In genomic region chr1:156964431-156964830, GRCh38 we compare ENCODE assay signal across 26 cellular contexts. TPM values are rescaled to one million over a fixed set of nuclear protein-coding genes. Genes with fewer than 3 reads are reported as not detected.
A peak's percentile ranks its signal among the peaks of the same experiment; 100 is the strongest.
DNase-seq lines count a peak whose midpoint lies in the region; ATAC-seq and TF ChIP-seq lines count a peak whose summit lies in the region.
"Had no signal": no experiment of that assay in that cellular context is flagged by ENCODE, and none has a peak within 500 bp of the region (broad histone marks: within the 10 kb centered on the region; RNA-seq: fewer than 3 reads in every experiment).

No MANE protein-coding gene starts in this region.

- H3K4me3 Mint-ChIP-seq in CD4-positive, alpha-beta memory T cell: peak overlapping the region in 6 of 8 donors; percentile 36 to 96 (median 92)
- H3K4me3 Mint-ChIP-seq in T-cell: peak overlapping the region in 1 of 3 donors; percentile 85
- no peak overlapping the region for H3K4me3 Mint-ChIP-seq in osteocyte (ENCODE audit: unreplicated experiment)

- no peak overlapping the region for H3K27ac ChIP-seq in SK-N-SH (ENCODE audit: low read depth in 2 of 2, low read length in 1 of 2)
- no peak overlapping the region for H3K27ac ChIP-seq in CD4-positive, alpha-beta memory T cell (ENCODE audit: low read depth, low read length)
- H3K27ac ChIP-seq: 22Rv1, esophagus squamous epithelium, RWPE1, uterus had no signal

- TF ChIP-seq RAD21 in SK-N-SH (IDR thresholded peaks at IDR 0.05; ENCODE audit: low read length): no peak

- ATAC-seq in SK-N-SH treated with all-trans-retinoic acid at 6 μM for 48 hours: no peak
- ATAC-seq in T-cell (replicated peaks in 1 of 4): no peak
- no peak for ATAC-seq in HG03378 (IDR thresholded peaks at IDR 0.05; ENCODE audit: unreplicated experiment)

- H3K36me3 Mint-ChIP-seq in CD4-positive, alpha-beta memory T cell: peaks cover 4 to 22% of the 10 kb centered on the region in 2 donors
- H3K36me3 Mint-ChIP-seq in T-cell (peaks cover 26% of the 10 kb centered on the region), osteocyte (ENCODE audit: unreplicated experiment) (peaks cover 53% of the 10 kb centered on the region)

- TF ChIP-seq CTCF in SK-N-SH (IDR thresholded peaks at IDR 0.05) (no peak), osteocyte (IDR thresholded peaks at IDR 0.05) (no peak)

- peaks cover 28 to 37% (median 29%) of the 10 kb centered on the region in 4 donors for H3K4me1 Mint-ChIP-seq in CD4-positive, alpha-beta memory T cell
- H3K4me1 Mint-ChIP-seq in T-cell (peaks cover 36 to 43% (median 37%) of the 10 kb centered on the region in 3 donors), osteocyte (ENCODE audit: unreplicated experiment) (peaks cover 5% of the 10 kb centered on the region)

- no peaks in the 10 kb centered on the region for H3K9me3 ChIP-seq in SK-N-SH
- H3K9me3 ChIP-seq in CD4-positive, alpha-beta memory T cell (ENCODE audit: control insufficient read depth in 1 of 2, low read length in 2 of 2): no peaks in the 10 kb centered on the region
- H3K9me3 ChIP-seq: esophagus squamous epithelium, heart left ventricle, MG63, mucosa of descending colon, uterus had no signal

- no peak for DNase-seq in SK-N-SH
- DNase-seq in CD4-positive, alpha-beta memory T cell: no peak
- DNase-seq in T-cell: no peak
- DNase-seq in kidney tubule cell (ENCODE audit: low spot score): peak; percentile 17
- no peak for DNase-seq in osteocyte (ENCODE audit: extremely low spot score, unreplicated experiment)
- no peak for DNase-seq in hepatic stellate cell (ENCODE audit: low spot score)
- DNase-seq: activated CD4-positive, alpha-beta T cell treated with anti-CD3 and anti-CD28 coated beads for 4 hours; activated naive CD4-positive, alpha-beta T cell; DMS 273 treated with DMSO at 0.1 percent for 48 hours; esophagus squamous epithelium; GDM1; heart left ventricle; MG63; mucosa of descending colon; NCI-H146; NCI-H2171; NCI-H524 treated with DMSO at 0.1 percent for 48 hours; stimulated activated CD4-positive, alpha-beta T cell treated with anti-CD3 and anti-CD28 coated beads, Interleukin-12 subunit alpha, Interleukin-12 subunit beta, amount 100 ng/mL, for 4 hours; stimulated activated CD8-positive, alpha-beta memory T cell treated with anti-CD3 and anti-CD28 coated beads, Interleukin-4, amount 100 ng/mL, for 48 hours; uterus had no signal

- no peaks in the 10 kb centered on the region for H4K20me1 ChIP-seq in SK-N-SH (ENCODE audit: insufficient read depth)

- H3K4me2 ChIP-seq in SK-N-SH: no peak overlapping the region

- TF ChIP-seq EP300 in SK-N-SH (IDR thresholded peaks at IDR 0.05; ENCODE audit: borderline replicate concordance in 1 of 2, low read depth in 1 of 2, low read length in 1 of 2): no peak

- POLR2A ChIA-PET in SK-N-SH (lab: Yijun Ruan, JAX) (no interaction called here), T-cell (lab: Charles Lee) (no interaction called here)
- POLR2A ChIA-PET in CD4-positive, alpha-beta memory T cell (lab: Charles Lee; ENCODE audit: partially characterized antibody): interaction anchor here (0.9 kb wide), 1 partner anchor 8 kb away, joined by 3 read pairs; no protein-coding TSS in a partner anchor

- H3K9ac ChIP-seq in SK-N-SH: no peak overlapping the region

- WGBS in SK-N-SH (ENCODE audit: low lambda C conversion rate): 88% methylated on average over 2 of the region's 2 CpGs

- H3K4me1 ChIP-seq in SK-N-SH (ENCODE audit: control insufficient read depth in 1 of 2, insufficient read depth in 2 of 2, low read depth in 1 of 2, low read length in 1 of 2): no peaks in the 10 kb centered on the region
- peaks cover 37% of the 10 kb centered on the region for H3K4me1 ChIP-seq in CD4-positive, alpha-beta memory T cell (ENCODE audit: insufficient read depth, low read length)
- H3K4me1 ChIP-seq: esophagus squamous epithelium, uterus had no signal

- no peaks in the 10 kb centered on the region for H3K79me2 ChIP-seq in SK-N-SH (ENCODE audit: insufficient read depth)

- no peaks in the 10 kb centered on the region for H3K9me2 ChIP-seq in SK-N-SH

- intact Hi-C loops in CD4-positive, alpha-beta memory T cell (cut with micrococcal nuclease): no loop called here

- H3F3A ChIP-seq in SK-N-SH (replicated peaks; ENCODE audit: insufficient read depth): no peaks in the 10 kb centered on the region

- no peak overlapping the region for H3K4me3 ChIP-seq in SK-N-SH (ENCODE audit: low read depth in 2 of 2, low read length in 1 of 2)
- H3K4me3 ChIP-seq in CD4-positive, alpha-beta memory T cell (ENCODE audit: low read length in 2 of 2): no peak overlapping the region
- H3K4me3 ChIP-seq: esophagus squamous epithelium, MG63, mucosa of descending colon, uterus had no signal

- H3K27ac Mint-ChIP-seq in CD4-positive, alpha-beta memory T cell: peak overlapping the region in 6 of 7 donors; percentile 19 to 93 (median 76)
- peak overlapping the region; percentile 95 to 96 for H3K27ac Mint-ChIP-seq in T-cell
- H3K27ac Mint-ChIP-seq in osteocyte (ENCODE audit: unreplicated experiment): no peak overlapping the region
- H3K27ac Mint-ChIP-seq: IgD-negative memory B cell had no signal

- CTCF ChIA-PET in SK-N-SH (lab: Yijun Ruan, JAX): interaction anchor here (1.6 kb wide), 1 partner anchor 74 kb away, joined by 4 read pairs; no protein-coding TSS in a partner anchor
- CTCF ChIA-PET in CD4-positive, alpha-beta memory T cell (lab: Charles Lee; ENCODE audit: partially characterized antibody): interaction anchor here (1.4 to 2.0 kb wide), 2 partner anchors 72 to 74 kb away, joined by 6 to 10 read pairs; no protein-coding TSS in a partner anchor
- CTCF ChIA-PET in T-cell (lab: Charles Lee): interaction anchor here in 1 of 2 donors (0.6 kb wide), 1 partner anchor 72 kb away, joined by 6 read pairs; no protein-coding TSS in a partner anchor

- no peak overlapping the region for H2AFZ ChIP-seq in SK-N-SH (ENCODE audit: low read depth)

- H3K36me3 ChIP-seq in SK-N-SH (replicated peaks in 1 of 2; ENCODE audit: control insufficient read depth in 1 of 2, insufficient read depth in 2 of 2, low read length in 1 of 2): peaks cover 26 to 88% of the 10 kb centered on the region in 2 experiments
- peaks cover 8% of the 10 kb centered on the region for H3K36me3 ChIP-seq in CD4-positive, alpha-beta memory T cell (ENCODE audit: insufficient read depth, low read length)
- H3K36me3 ChIP-seq: uterus had no signal

- no peaks in the 10 kb centered on the region for H3K27me3 ChIP-seq in SK-N-SH (ENCODE audit: insufficient read depth)
- H3K27me3 ChIP-seq in CD4-positive, alpha-beta memory T cell (ENCODE audit: insufficient read depth, low read length): no peaks in the 10 kb centered on the region
- H3K27me3 ChIP-seq: esophagus squamous epithelium, heart left ventricle, MG63, uterus had no signal

- H3K27me3 Mint-ChIP-seq in CD4-positive, alpha-beta memory T cell: peaks cover 6 to 7% of the 10 kb centered on the region in 2 donors
- peaks cover 6 to 17% of the 10 kb centered on the region in 2 donors for H3K27me3 Mint-ChIP-seq in T-cell
- H3K27me3 Mint-ChIP-seq in osteocyte (ENCODE audit: unreplicated experiment): no peaks in the 10 kb centered on the region

- H3K9me3 Mint-ChIP-seq in CD4-positive, alpha-beta memory T cell: peaks cover 0 to 7% (median 3%) of the 10 kb centered on the region in 8 donors
- H3K9me3 Mint-ChIP-seq in T-cell: no peaks in the 10 kb centered on the region
- H3K9me3 Mint-ChIP-seq in osteocyte (ENCODE audit: unreplicated experiment): no peaks in the 10 kb centered on the region

TF ChIP-seq in SK-N-SH, 30 proteins besides CTCF, POLR2A, EP300 and RAD21 (continues in another document):
- no peak for TF ChIP-seq MXI1 (IDR thresholded peaks at IDR 0.05; ENCODE audit: low read depth, low read length)
- TF ChIP-seq, protein P1, sequence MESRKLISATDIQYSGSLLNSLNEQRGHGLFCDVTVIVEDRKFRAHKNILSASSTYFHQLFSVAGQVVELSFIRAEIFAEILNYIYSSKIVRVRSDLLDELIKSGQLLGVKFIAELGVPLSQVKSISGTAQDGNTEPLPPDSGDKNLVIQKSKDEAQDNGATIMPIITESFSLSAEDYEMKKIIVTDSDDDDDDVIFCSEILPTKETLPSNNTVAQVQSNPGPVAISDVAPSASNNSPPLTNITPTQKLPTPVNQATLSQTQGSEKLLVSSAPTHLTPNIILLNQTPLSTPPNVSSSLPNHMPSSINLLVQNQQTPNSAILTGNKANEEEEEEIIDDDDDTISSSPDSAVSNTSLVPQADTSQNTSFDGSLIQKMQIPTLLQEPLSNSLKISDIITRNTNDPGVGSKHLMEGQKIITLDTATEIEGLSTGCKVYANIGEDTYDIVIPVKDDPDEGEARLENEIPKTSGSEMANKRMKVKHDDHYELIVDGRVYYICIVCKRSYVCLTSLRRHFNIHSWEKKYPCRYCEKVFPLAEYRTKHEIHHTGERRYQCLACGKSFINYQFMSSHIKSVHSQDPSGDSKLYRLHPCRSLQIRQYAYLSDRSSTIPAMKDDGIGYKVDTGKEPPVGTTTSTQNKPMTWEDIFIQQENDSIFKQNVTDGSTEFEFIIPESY (IDR thresholded peaks at IDR 0.05; ENCODE audit: borderline replicate concordance, low read depth): no peak
- TF ChIP-seq RCOR1 (IDR thresholded peaks at IDR 0.05; ENCODE audit: low read length): no peak
- TF ChIP-seq GATA2 (CRISPR knock-in tag; IDR thresholded peaks at IDR 0.05): no peak

TF ChIP-seq in SK-N-SH treated with all-trans-retinoic acid at 6 μM for 48 hours, 23 proteins besides CTCF, POLR2A, EP300 and RAD21 (continues in another document):
- TF ChIP-seq CSRNP3 (CRISPR knock-in tag; IDR thresholded peaks at IDR 0.05): no peak
- no peak for TF ChIP-seq PPARA (CRISPR knock-in tag; IDR thresholded peaks at IDR 0.05; ENCODE audit: borderline replicate concordance)
- no peak for TF ChIP-seq ESRRG (CRISPR knock-in tag; IDR thresholded peaks at IDR 0.05)
- TF ChIP-seq RARB (CRISPR knock-in tag; IDR thresholded peaks at IDR 0.05): no peak
- TF ChIP-seq SNAI2 (CRISPR knock-in tag; IDR thresholded peaks at IDR 0.05): no peak
- TF ChIP-seq OSR1 (CRISPR knock-in tag; IDR thresholded peaks at IDR 0.05): no peak

RNA-seq across cellular contexts. Expression of gene LRRC71, which starts 44.0 kb away (rescaled TPM):
- 0.03 TPM in 1 of 2 replicates, not detected in the other for polyA plus RNA-seq in SK-N-SH (2012; rRNA removed)
- 0.04 and 0.09 TPM in 2 replicates for polyA plus RNA-seq in SK-N-SH (2012; cell fraction: cytosol; rRNA removed)
- 0.07 and 0.25 TPM in 2 replicates for polyA plus RNA-seq in SK-N-SH (2012; cell fraction: nucleus; rRNA removed)
- total RNA-seq in CD4-positive, alpha-beta memory T cell: not detected
- not detected for polyA plus RNA-seq in CD4-positive, alpha-beta memory T cell
- total RNA-seq in T-cell (not detected), osteocyte (0.18 and 0.35 TPM in 2 replicates)
- total RNA-seq: esophagus squamous epithelium, liver, mucosa of descending colon had no signal
- polyA plus RNA-seq: IgD-negative memory B cell had no signal
